Comparison of ENCODE assay signal across 10 cellular contexts in genomic region chr11:46914363-46914762, GRCh38. TPM values are rescaled to one million over a fixed set of nuclear protein-coding genes. Genes with fewer than 3 reads are reported as not detected.
DNase-seq lines count a peak whose midpoint lies in the region; ATAC-seq and TF ChIP-seq lines count a peak whose summit lies in the region.
"Had no signal": no experiment of that assay in that cellular context is flagged by ENCODE, and none has a peak within 500 bp of the region (broad histone marks: within the 10 kb centered on the region; RNA-seq: fewer than 3 reads in every experiment).

No MANE protein-coding gene starts in this region.

- ATAC-seq in Right ventricle myocardium superior (ENCODE audit: poor library complexity) (peak; percentile 69), GM18867 (IDR thresholded peaks at IDR 0.05; ENCODE audit: unreplicated experiment) (no peak), GM21447 (IDR thresholded peaks at IDR 0.05; ENCODE audit: unreplicated experiment) (no peak), HG02642 (IDR thresholded peaks at IDR 0.05; ENCODE audit: poor library complexity, unreplicated experiment) (no peak)
- ATAC-seq in activated CD4-positive, CD25-positive, alpha-beta regulatory T cell treated with anti-CD3 and anti-CD28 coated beads, Interleukin-2, amount 50 U/mL, for 24 hours, result no peak
- ATAC-seq: GM12878 had no signal

- DNase-seq in GM04503 (ENCODE audit: low read depth) (peak; percentile 54), WERI-Rb-1 (peak; percentile 81), Right ventricle myocardium superior (no peak)

- peak overlapping the region; percentile 51 for H3K4me2 ChIP-seq in parathyroid adenoma (ENCODE audit: low read length)

- no peak overlapping the region for H3K9ac ChIP-seq in parathyroid adenoma

- no peak overlapping the region for H3K4me3 ChIP-seq in WERI-Rb-1 (ENCODE audit: low read depth, low read length)
- H3K4me3 ChIP-seq in parathyroid adenoma (ENCODE audit: low read depth, low read length), result peak overlapping the region; percentile 37
- H3K4me3 ChIP-seq: GM12878, prostate gland had no signal

- peak overlapping the region; percentile 50 for H2AFZ ChIP-seq in parathyroid adenoma

- TF ChIP-seq CTCF in WERI-Rb-1 (IDR thresholded peaks at IDR 0.05; ENCODE audit: low read depth, low read length) (no peak), parathyroid adenoma (IDR thresholded peaks at IDR 0.05) (no peak)

- intact Hi-C loops in Right ventricle myocardium superior (cut with DNase I), result no loop called here

- H3K79me2 ChIP-seq in parathyroid adenoma, result peaks cover 2% of the 10 kb centered on the region

- H3K27ac ChIP-seq in WERI-Rb-1 (no peak overlapping the region), parathyroid adenoma (peak overlapping the region; percentile 94)

- no peaks in the 10 kb centered on the region for H3K9me3 ChIP-seq in WERI-Rb-1 (ENCODE audit: severe bottlenecking)
- no peaks in the 10 kb centered on the region for H3K9me3 ChIP-seq in parathyroid adenoma (ENCODE audit: control insufficient read depth, low read length)
- H3K9me3 ChIP-seq: prostate gland had no signal

- H3K36me3 ChIP-seq in WERI-Rb-1, result no peaks in the 10 kb centered on the region
- H3K36me3 ChIP-seq in parathyroid adenoma (ENCODE audit: control insufficient read depth, insufficient read depth, low read length), result no peaks in the 10 kb centered on the region
- H3K36me3 ChIP-seq: prostate gland had no signal

- H3K27me3 ChIP-seq in WERI-Rb-1 (ENCODE audit: insufficient read depth, low read depth, severe bottlenecking), result no peaks in the 10 kb centered on the region
- H3K27me3 ChIP-seq in parathyroid adenoma (ENCODE audit: control insufficient read depth, insufficient read depth, low read length), result no peaks in the 10 kb centered on the region

- peaks cover 29% of the 10 kb centered on the region for H3K4me1 ChIP-seq in parathyroid adenoma

RNA-seq across cellular contexts. Expression of gene LRP4, which starts 4.0 kb away (rescaled TPM):
- total RNA-seq in Right ventricle myocardium superior, result 20.3 TPM

RNA-seq across cellular contexts. Expression of gene CSTPP1, which starts 22.2 kb away (rescaled TPM):
- 10.0 TPM for total RNA-seq in Right ventricle myocardium superior
